In the genomic region with DNA sequence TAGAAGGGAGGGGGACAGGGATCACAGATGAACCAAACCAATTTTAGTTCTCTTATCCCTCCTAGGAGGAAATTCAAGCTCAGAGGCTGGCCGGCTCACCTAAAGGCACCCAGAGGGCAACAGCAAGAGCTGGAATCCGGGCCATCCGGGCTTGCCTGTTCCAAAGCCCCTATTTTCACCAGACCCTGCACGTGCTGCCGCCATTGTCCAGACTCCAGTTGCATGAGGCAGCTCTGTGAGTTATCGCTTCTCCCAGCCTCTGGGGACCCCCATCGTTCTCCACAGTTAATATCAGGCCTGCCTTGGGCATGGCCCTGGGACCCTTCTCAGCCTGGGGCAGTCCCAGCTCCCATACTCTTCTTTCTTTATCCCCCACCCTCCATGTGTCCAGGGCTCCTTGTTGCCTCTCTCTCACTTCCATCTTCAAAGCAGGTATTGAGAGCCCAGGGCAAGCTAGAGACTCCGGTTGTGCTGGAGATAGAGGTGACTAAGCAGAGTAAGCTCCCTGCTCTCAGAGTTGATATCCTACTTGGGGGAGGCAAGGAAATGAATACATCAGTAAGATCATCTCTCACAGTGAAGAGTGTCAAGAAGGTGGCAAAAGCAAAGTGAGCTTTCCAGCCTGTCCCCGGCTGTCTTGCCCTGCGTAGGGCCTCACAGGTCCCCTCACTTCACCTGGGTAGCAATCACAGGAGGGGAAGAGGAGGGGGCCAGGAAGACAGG, we compare ENCODE assay signal across 20 cellular contexts.
"Had no signal": no experiment of that assay in that cellular context is flagged by ENCODE, and none has a peak within 500 bp of the region (broad histone marks: within the 10 kb centered on the region; RNA-seq: fewer than 3 reads in every experiment).

No MANE protein-coding gene starts in this region.

- ATAC-seq: heart left ventricle; naive thymus-derived CD4-positive, alpha-beta T cell had no signal

- H3K27ac ChIP-seq: colonic mucosa, heart left ventricle, ovary, right atrium auricular region, sigmoid colon, skin epidermis, stomach, upper lobe of left lung, uterus had no signal

- H3K9me3 Mint-ChIP-seq: naive thymus-derived CD4-positive, alpha-beta T cell; neural crest cell had no signal

- H3K36me3 Mint-ChIP-seq: naive thymus-derived CD4-positive, alpha-beta T cell had no signal

- H3K4me3 Mint-ChIP-seq: neural crest cell had no signal

- H3K36me3 ChIP-seq: colonic mucosa, heart left ventricle, ovary, right atrium auricular region, sigmoid colon, stomach, upper lobe of left lung, uterus had no signal

- H3K27me3 ChIP-seq: colonic mucosa, ovary, right atrium auricular region, sigmoid colon, upper lobe of left lung, uterus had no signal

- DNase-seq: colonic mucosa; dermis blood vessel endothelial cell; hippocampal formation; kidney glomerular epithelial cell; mesendoderm; naive thymus-derived CD4-positive, alpha-beta T cell; nucleus accumbens; ovary; sigmoid colon; stimulated activated CD4-positive, alpha-beta T cell treated with anti-CD3 and anti-CD28 coated beads, Interleukin-2, amount 100 ng/mL, for 24 hours; stimulated activated CD4-positive, alpha-beta T cell treated with anti-CD3 and anti-CD28 coated beads, Interleukin-4, amount 100 ng/mL, for 4 hours; stimulated activated naive CD4-positive, alpha-beta T cell; stomach; substantia nigra; upper lobe of left lung; uterus had no signal

- H3K9me3 ChIP-seq: colonic mucosa, heart left ventricle, ovary, right atrium auricular region, sigmoid colon, stomach, upper lobe of left lung, uterus had no signal

- H3K4me1 ChIP-seq: colonic mucosa, sigmoid colon, uterus had no signal

- H3K4me3 ChIP-seq: colonic mucosa, heart left ventricle, ovary, right atrium auricular region, sigmoid colon, skin epidermis, stomach, upper lobe of left lung, uterus had no signal

- H3K27ac Mint-ChIP-seq: naive thymus-derived CD4-positive, alpha-beta T cell had no signal
